ENCODE assay signal across 10 cellular contexts in the genomic region with DNA sequence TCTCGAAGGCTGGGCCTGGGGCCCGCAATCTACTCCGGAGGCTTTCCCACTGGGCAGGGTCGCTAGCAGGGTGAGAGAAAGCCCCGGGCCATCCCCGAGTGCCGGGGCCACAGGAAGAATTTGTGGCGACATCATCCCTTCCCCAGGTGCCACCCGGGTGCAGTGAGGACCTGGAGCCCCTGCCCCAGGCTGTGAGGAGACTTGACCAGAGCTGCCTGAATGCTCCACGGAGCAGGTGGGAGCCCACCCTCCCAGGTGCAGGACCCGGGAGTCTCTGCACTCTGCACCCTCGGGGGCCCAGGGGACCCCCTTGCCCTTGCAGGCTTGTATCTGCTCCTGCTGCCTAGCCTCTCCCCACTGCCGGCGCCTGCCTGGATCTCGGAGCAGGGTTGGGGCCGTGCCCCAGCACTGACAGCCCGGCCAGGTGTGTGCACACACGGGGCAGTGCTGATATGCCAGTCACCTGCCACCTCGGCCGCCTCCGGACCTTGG.
A peak's percentile ranks its signal among the peaks of the same experiment; 100 is the strongest.
DNase-seq lines count a peak whose midpoint lies in the region; ATAC-seq and TF ChIP-seq lines count a peak whose summit lies in the region.
"Had no signal": no experiment of that assay in that cellular context is flagged by ENCODE, and none has a peak within 500 bp of the region (broad histone marks: within the 10 kb centered on the region; RNA-seq: fewer than 3 reads in every experiment).

No MANE protein-coding gene starts in this region.

- H3F3A ChIP-seq in GM23338 (replicated peaks; ENCODE audit: low read depth): no peaks in the 10 kb centered on the region

- peak; percentile 44 for ATAC-seq in GM23338
- peak; percentile 25 for ATAC-seq in foreskin keratinocyte
- peak; percentile 40 for ATAC-seq in stimulated activated naive CD8-positive, alpha-beta T cell treated with anti-CD3 and anti-CD28 coated beads, Interleukin-15, Interleukin-2, amounts not matched to agents 100 U/mL and 50 U/mL, for 24 hours
- no peak for ATAC-seq in activated T-cell treated with anti-CD3 and anti-CD28 coated beads, Interleukin-2, amount 50 U/mL, for 4 hours
- ATAC-seq in GM21367 (IDR thresholded peaks at IDR 0.05; ENCODE audit: unreplicated experiment): no peak
- ATAC-seq: gastroesophageal sphincter had no signal

- peaks cover 18% of the 10 kb centered on the region for H3K27me3 Mint-ChIP-seq in GM23338 (ENCODE audit: insufficient read depth, low read depth, poor library complexity)
- H3K27me3 Mint-ChIP-seq in activated T-cell treated with anti-CD3 and anti-CD28 coated beads, Interleukin-2, amount 50 U/mL, for 4 hours (ENCODE audit: low read depth): peaks cover 47% of the 10 kb centered on the region

- H3K9me3 ChIP-seq in Peyer's patch: no peaks in the 10 kb centered on the region
- H3K9me3 ChIP-seq: gastroesophageal sphincter had no signal

- H3K4me3 Mint-ChIP-seq in GM23338: peak overlapping the region; percentile 67
- no peak overlapping the region for H3K4me3 Mint-ChIP-seq in activated T-cell treated with anti-CD3 and anti-CD28 coated beads, Interleukin-2, amount 50 U/mL, for 4 hours

- peak overlapping the region; percentile 72 for H3K4me3 ChIP-seq in GM23338
- H3K4me3 ChIP-seq in Peyer's patch: peak overlapping the region in 3 of 4 donors; percentile 32 to 40 (median 39)

- no peaks in the 10 kb centered on the region for H4K20me1 ChIP-seq in GM23338 (replicated peaks; ENCODE audit: insufficient read depth)

- H3K27me3 ChIP-seq in GM23338 (ENCODE audit: insufficient read depth) (peaks cover 37% of the 10 kb centered on the region), Peyer's patch (no peaks in the 10 kb centered on the region), foreskin keratinocyte (peaks cover 49% of the 10 kb centered on the region)

- H2AFZ ChIP-seq in GM23338: peak overlapping the region; percentile 94

- no peaks in the 10 kb centered on the region for H3K4me1 ChIP-seq in GM23338 (ENCODE audit: insufficient read depth)
- peaks cover 0 to 10% (median 0%) of the 10 kb centered on the region in 4 donors for H3K4me1 ChIP-seq in Peyer's patch
- H3K4me1 ChIP-seq in foreskin keratinocyte: no peaks in the 10 kb centered on the region

- DNase-seq in GM23338 (ENCODE audit: low spot score) (peak; percentile 11), Peyer's patch (no peak), foreskin keratinocyte (no peak), inferior parietal cortex (ENCODE audit: extremely low spot score) (no peak), NCI-H146 treated with DMSO at 0.1 percent for 48 hours (lab: John Stamatoyannopoulos, UW; ENCODE audit: unreplicated experiment) (no peak)
- no peak for DNase-seq in stimulated activated naive CD8-positive, alpha-beta T cell treated with anti-CD3 and anti-CD28 coated beads, Interleukin-15, Interleukin-2, amounts not matched to agents 100 U/mL and 50 U/mL, for 24 hours
- no peak for DNase-seq in activated T-cell treated with anti-CD3 and anti-CD28 coated beads, Interleukin-2, amount 50 U/mL, for 4 hours

- H3K36me3 Mint-ChIP-seq in GM23338 (ENCODE audit: low read depth): no peaks in the 10 kb centered on the region
- H3K36me3 Mint-ChIP-seq in activated T-cell treated with anti-CD3 and anti-CD28 coated beads, Interleukin-2, amount 50 U/mL, for 4 hours (ENCODE audit: insufficient read depth): no peaks in the 10 kb centered on the region

- TF ChIP-seq CTCF in GM23338 (conservative IDR thresholded peaks at IDR 0.05; ENCODE audit: low read depth in 2 of 2): no peak
- no peak for TF ChIP-seq CTCF in Peyer's patch (IDR thresholded peaks at IDR 0.05)
- no peak for TF ChIP-seq CTCF in foreskin keratinocyte (conservative IDR thresholded peaks at IDR 0.05)

- peaks cover 6% of the 10 kb centered on the region; the same call in 2 of the 3 replicates for H3K9me3 Mint-ChIP-seq in GM23338
- H3K9me3 Mint-ChIP-seq in activated T-cell treated with anti-CD3 and anti-CD28 coated beads, Interleukin-2, amount 50 U/mL, for 4 hours: no peaks in the 10 kb centered on the region
- H3K9me3 Mint-ChIP-seq: activated CD8-positive, alpha-beta T cell treated with anti-CD3 and anti-CD28 coated beads for 36 hours had no signal

- H3K27ac ChIP-seq in GM23338 (ENCODE audit: low read depth) (no peak overlapping the region), Peyer's patch (no peak overlapping the region), foreskin keratinocyte (no peak overlapping the region)
- H3K27ac ChIP-seq: gastroesophageal sphincter had no signal

- H3K36me3 ChIP-seq in GM23338 (ENCODE audit: insufficient read depth): no peaks in the 10 kb centered on the region
- H3K36me3 ChIP-seq in Peyer's patch: no peaks in the 10 kb centered on the region
- H3K36me3 ChIP-seq: gastroesophageal sphincter had no signal

- no peaks in the 10 kb centered on the region for H3K9me2 ChIP-seq in GM23338 (ENCODE audit: insufficient read depth)

- H3K4me1 Mint-ChIP-seq in GM23338: no peaks in the 10 kb centered on the region; the same call in 2 of the 3 replicates
- peaks cover 4% of the 10 kb centered on the region for H3K4me1 Mint-ChIP-seq in activated T-cell treated with anti-CD3 and anti-CD28 coated beads, Interleukin-2, amount 50 U/mL, for 4 hours (ENCODE audit: low read depth)

- no peak for TF ChIP-seq POLR2A in Peyer's patch (IDR thresholded peaks at IDR 0.05)

- peak overlapping the region; percentile 81 for H3K4me2 ChIP-seq in GM23338

- H3K79me2 ChIP-seq in GM23338 (replicated peaks; ENCODE audit: insufficient read depth): no peaks in the 10 kb centered on the region

- H3K27ac Mint-ChIP-seq in GM23338: no peak overlapping the region
- H3K27ac Mint-ChIP-seq: activated CD8-positive, alpha-beta T cell treated with anti-CD3 and anti-CD28 coated beads for 36 hours had no signal

TF ChIP-seq in GM23338, 12 proteins besides CTCF, POLR2A, EP300 and RAD21 (continues in another document):
- TF ChIP-seq ZNF114 (CRISPR knock-in tag; IDR thresholded peaks at IDR 0.05): no peak
- TF ChIP-seq ZNF331 (CRISPR knock-in tag; IDR thresholded peaks at IDR 0.05; ENCODE audit: low read depth): no peak
- no peak for TF ChIP-seq POLR2AphosphoS5 (IDR thresholded peaks at IDR 0.05; ENCODE audit: low read depth)
- TF ChIP-seq REST (IDR thresholded peaks at IDR 0.05; ENCODE audit: unreplicated experiment): no peak
- no peak for TF ChIP-seq CREB1 (CRISPR knock-in tag; IDR thresholded peaks at IDR 0.05; ENCODE audit: low read depth)
- TF ChIP-seq NANOG (IDR thresholded peaks at IDR 0.05; ENCODE audit: borderline replicate concordance): no peak
- TF ChIP-seq ETS1 (IDR thresholded peaks at IDR 0.05): no peak
- TF ChIP-seq STAT1 (IDR thresholded peaks at IDR 0.05; ENCODE audit: unreplicated experiment): no peak
- no peak for TF ChIP-seq EZH2phosphoT487 (IDR thresholded peaks at IDR 0.05; ENCODE audit: unreplicated experiment)

Comparison
In these comparisons a context has a peak if more than half of its experiments do, and no peak if none do; other contexts are left out.
1. ATAC-seq: peak in GM23338 (single experiment), foreskin keratinocyte (single experiment) and stimulated activated naive CD8-positive, alpha-beta T cell treated with anti-CD3 and anti-CD28 coated beads, Interleukin-15, Interleukin-2, amounts not matched to agents 100 U/mL and 50 U/mL, for 24 hours (single experiment); none in activated T-cell treated with anti-CD3 and anti-CD28 coated beads, Interleukin-2, amount 50 U/mL, for 4 hours (0 of 2) and GM21367 (single experiment).